Comparison of ENCODE assay signal across 8 cellular contexts in genomic region chr10:17025444-17026295, GRCh38.
DNase-seq lines count a peak whose midpoint lies in the region; ATAC-seq and TF ChIP-seq lines count a peak whose summit lies in the region.

No MANE protein-coding gene starts in this region.

- peaks cover 54 to 87% (median 67%) of the 10 kb centered on the region in 4 donors for H3K4me1 Mint-ChIP-seq in CD4-positive, alpha-beta memory T cell
- peaks cover 77% of the 10 kb centered on the region for H3K4me1 Mint-ChIP-seq in activated naive CD8-positive, alpha-beta T cell (ENCODE audit: low read depth)

- ATAC-seq in left cardiac atrium, result peak; percentile 6 to 77

- no peaks in the 10 kb centered on the region for H3K27me3 ChIP-seq in CD4-positive, alpha-beta memory T cell (ENCODE audit: insufficient read depth, low read length)

- peaks cover 84% of the 10 kb centered on the region for H3K4me1 ChIP-seq in CD4-positive, alpha-beta memory T cell (ENCODE audit: insufficient read depth, low read length)

- POLR2A ChIA-PET in CD4-positive, alpha-beta memory T cell (lab: Charles Lee; ENCODE audit: partially characterized antibody), result interaction anchor here (1.4 to 7.2 kb wide), 4 partner anchors 29 to 209 kb away, joined by 3 to 98 read pairs (median 8); partner anchors contain the start of genes RSU1, TRDMT1 and VIM

- peak overlapping the region in 7 of 8 donors; percentile 18 to 85 (median 61) for H3K4me3 Mint-ChIP-seq in CD4-positive, alpha-beta memory T cell
- peak overlapping the region; percentile 61 for H3K4me3 Mint-ChIP-seq in activated naive CD8-positive, alpha-beta T cell

- no peaks in the 10 kb centered on the region for H3K9me3 ChIP-seq in CD4-positive, alpha-beta memory T cell (ENCODE audit: control insufficient read depth in 1 of 2, low read length in 2 of 2)

- H3K27ac ChIP-seq in CD4-positive, alpha-beta memory T cell (ENCODE audit: low read depth, low read length), result peak overlapping the region; percentile 88

- no peak for TF ChIP-seq CTCF in GM13977 (IDR thresholded peaks at IDR 0.05; ENCODE audit: extremely low read depth, insufficient read depth, missing control alignments)

- CTCF ChIA-PET in CD4-positive, alpha-beta memory T cell (lab: Charles Lee; ENCODE audit: partially characterized antibody), result interaction anchor here (1.2 to 1.3 kb wide), 3 partner anchors 205 to 233 kb away, joined by 3 to 4 read pairs (median 3); no protein-coding TSS in a partner anchor

- H3K27me3 Mint-ChIP-seq in CD4-positive, alpha-beta memory T cell, result no peaks in the 10 kb centered on the region
- no peaks in the 10 kb centered on the region for H3K27me3 Mint-ChIP-seq in activated naive CD8-positive, alpha-beta T cell

- peak overlapping the region in 1 of 2 donors; percentile 15 for H3K4me3 ChIP-seq in CD4-positive, alpha-beta memory T cell (ENCODE audit: low read length in 2 of 2)

- peak overlapping the region; percentile 96 to 100 (median 99) for H3K27ac Mint-ChIP-seq in CD4-positive, alpha-beta memory T cell
- H3K27ac Mint-ChIP-seq in activated naive CD8-positive, alpha-beta T cell, result peak overlapping the region; percentile 97

- H3K36me3 ChIP-seq in CD4-positive, alpha-beta memory T cell (ENCODE audit: insufficient read depth, low read length), result no peaks in the 10 kb centered on the region

- intact Hi-C loops in CD4-positive, alpha-beta memory T cell (cut with micrococcal nuclease), result loop anchor here (1.0 to 10.0 kb wide), 7 partner anchors 22 to 1629 kb away; partner anchors contain the start of genes ARL5B and NSUN6
- intact Hi-C loops in left cardiac atrium (cut with DNase I), result no loop called here

- no peaks in the 10 kb centered on the region for H3K9me3 Mint-ChIP-seq in CD4-positive, alpha-beta memory T cell
- H3K9me3 Mint-ChIP-seq in activated naive CD8-positive, alpha-beta T cell (ENCODE audit: low read depth), result no peaks in the 10 kb centered on the region

- peak; percentile 49 to 84 (median 57) for DNase-seq in CD4-positive, alpha-beta memory T cell
- DNase-seq in SK-N-DZ (ENCODE audit: low spot score), result peak; percentile 9
- peak; percentile 56 for DNase-seq in left cardiac atrium
- DNase-seq in stimulated activated CD4-positive, alpha-beta T cell treated with anti-CD3 and anti-CD28 coated beads, Interleukin-12 subunit alpha, Interleukin-12 subunit beta, amount 100 ng/mL, for 4 hours, result peak; percentile 60
- DNase-seq in NCI-H526 (lab: John Stamatoyannopoulos, UW), result no peak
- no peak for DNase-seq in GM13977 (ENCODE audit: low spot score)
- no peak for DNase-seq in NCI-H1694 (lab: John Stamatoyannopoulos, UW)

- in situ Hi-C loops in GM13977 (cut with MboI; ENCODE audit: low pct_unique_long_range_greater_than_20kb, low sequenced_read_pairs, unreplicated experiment), result no loop called here

- peaks cover 0 to 1% of the 10 kb centered on the region in 2 donors for H3K36me3 Mint-ChIP-seq in CD4-positive, alpha-beta memory T cell
- no peaks in the 10 kb centered on the region for H3K36me3 Mint-ChIP-seq in activated naive CD8-positive, alpha-beta T cell

Comparison
In these comparisons a context has a peak if more than half of its experiments do, and no peak if none do; other contexts are left out.
1. DNase-seq: peak in CD4-positive, alpha-beta memory T cell (5 of 5), SK-N-DZ (single experiment), left cardiac atrium (single experiment) and stimulated activated CD4-positive, alpha-beta T cell treated with anti-CD3 and anti-CD28 coated beads, Interleukin-12 subunit alpha, Interleukin-12 subunit beta, amount 100 ng/mL, for 4 hours (single experiment); none in NCI-H526 (0 of 2), GM13977 (single experiment) and NCI-H1694 (single experiment).